In genomic region chrX:40719218-40719617, GRCh38 we compare ENCODE assay signal across 17 cellular contexts. TPM values are rescaled to one million over a fixed set of nuclear protein-coding genes. Genes with fewer than 3 reads are reported as not detected.
DNase-seq lines count a peak whose midpoint lies in the region; ATAC-seq and TF ChIP-seq lines count a peak whose summit lies in the region.
"Had no signal": no experiment of that assay in that cellular context is flagged by ENCODE, and none has a peak within 500 bp of the region (broad histone marks: within the 10 kb centered on the region; RNA-seq: fewer than 3 reads in every experiment).

No MANE protein-coding gene starts in this region.

- peak overlapping the region; percentile 33 for H3K27ac Mint-ChIP-seq in progenitor cell of endocrine pancreas
- no peak overlapping the region for H3K27ac Mint-ChIP-seq in stimulated activated memory B cell treated with anti-CD40 and anti-IgM and Interleukin-4, amounts not matched to agents 10 μg/mL and 1 μg/mL and 100 μg/mL, for 72 hours

- H3K4me1 Mint-ChIP-seq in progenitor cell of endocrine pancreas (ENCODE audit: low read depth), result peaks cover 2% of the 10 kb centered on the region
- peaks cover 28% of the 10 kb centered on the region for H3K4me1 Mint-ChIP-seq in stimulated activated memory B cell treated with anti-CD40 and anti-IgM and Interleukin-4, amounts not matched to agents 10 μg/mL and 1 μg/mL and 100 μg/mL, for 72 hours
- H3K4me1 Mint-ChIP-seq: neural crest cell had no signal

- H3K27me3 Mint-ChIP-seq in progenitor cell of endocrine pancreas, result no peaks in the 10 kb centered on the region
- H3K27me3 Mint-ChIP-seq in stimulated activated memory B cell treated with anti-CD40 and anti-IgM and Interleukin-4, amounts not matched to agents 10 μg/mL and 1 μg/mL and 100 μg/mL, for 72 hours, result no peaks in the 10 kb centered on the region
- H3K27me3 Mint-ChIP-seq: CD4-positive, CD25-positive, alpha-beta regulatory T cell had no signal

- H3K9me3 Mint-ChIP-seq in progenitor cell of endocrine pancreas (ENCODE audit: low read depth), result peaks cover 30% of the 10 kb centered on the region
- no peaks in the 10 kb centered on the region for H3K9me3 Mint-ChIP-seq in stimulated activated memory B cell treated with anti-CD40 and anti-IgM and Interleukin-4, amounts not matched to agents 10 μg/mL and 1 μg/mL and 100 μg/mL, for 72 hours

- no peak for ATAC-seq in stimulated activated memory B cell treated with anti-CD40 and anti-IgM and Interleukin-4, amounts not matched to agents 10 μg/mL and 1 μg/mL and 100 μg/mL, for 72 hours

- POLR2A ChIA-PET in RWPE1 (lab: Yijun Ruan, JAX; ENCODE audit: low non-redundant PET), result no interaction called here

- peaks cover 14% of the 10 kb centered on the region for H3K36me3 Mint-ChIP-seq in progenitor cell of endocrine pancreas (ENCODE audit: insufficient read depth)
- peaks cover 53% of the 10 kb centered on the region for H3K36me3 Mint-ChIP-seq in stimulated activated memory B cell treated with anti-CD40 and anti-IgM and Interleukin-4, amounts not matched to agents 10 μg/mL and 1 μg/mL and 100 μg/mL, for 72 hours

- no peak overlapping the region for H3K4me3 Mint-ChIP-seq in progenitor cell of endocrine pancreas (ENCODE audit: low read depth)
- H3K4me3 Mint-ChIP-seq in stimulated activated memory B cell treated with anti-CD40 and anti-IgM and Interleukin-4, amounts not matched to agents 10 μg/mL and 1 μg/mL and 100 μg/mL, for 72 hours, result no peak overlapping the region
- H3K4me3 Mint-ChIP-seq: neural crest cell had no signal

- peak; percentile 86 for DNase-seq in ELR (ENCODE audit: low read depth)
- peak; percentile 4 for DNase-seq in RWPE1 (ENCODE audit: low spot score)
- DNase-seq in epithelial cell of esophagus (ENCODE audit: low read depth), result peak; percentile 69
- DNase-seq in progenitor cell of endocrine pancreas (ENCODE audit: low spot score, unreplicated experiment), result no peak
- no peak for DNase-seq in NCI-H2171 (lab: John Stamatoyannopoulos, UW)
- no peak for DNase-seq in DMS 273 (lab: John Stamatoyannopoulos, UW; ENCODE audit: unreplicated experiment)
- DNase-seq: activated CD8-positive, alpha-beta memory T cell treated with anti-CD3 and anti-CD28 coated beads for 24 hours; CD4-positive, CD25-positive, alpha-beta regulatory T cell; MG63; NCI-H2029; NCI-H774; Peyer's patch; T-helper 1 cell had no signal

- H3K27ac ChIP-seq in RWPE1, result no peak overlapping the region
- H3K27ac ChIP-seq: ascending aorta, VCaP had no signal

- CTCF ChIA-PET in RWPE1 (lab: Yijun Ruan, JAX), result no interaction called here

- TF ChIP-seq CTCF in RWPE1 (conservative IDR thresholded peaks at IDR 0.05; ENCODE audit: low read depth) (no peak), epithelial cell of esophagus (IDR thresholded peaks at IDR 0.05; ENCODE audit: insufficient read depth, low read depth, low read length, missing control alignments) (no peak), progenitor cell of endocrine pancreas (IDR thresholded peaks at IDR 0.05; ENCODE audit: unreplicated experiment) (no peak)

- no peak overlapping the region for H3K4me3 ChIP-seq in epithelial cell of esophagus (ENCODE audit: low read length)
- H3K4me3 ChIP-seq: ascending aorta, MG63, Peyer's patch had no signal

RNA-seq across cellular contexts. Expression of gene MED14, which starts 16.1 kb away (rescaled TPM):
- total RNA-seq in progenitor cell of endocrine pancreas, result 58.2 and 61.8 TPM in 2 replicates

Comparison
In these comparisons a context has a peak if more than half of its experiments do, and no peak if none do; other contexts are left out.
1. DNase-seq: peak in ELR (single experiment), RWPE1 (single experiment) and epithelial cell of esophagus (single experiment); none in progenitor cell of endocrine pancreas (single experiment), NCI-H2171 (single experiment) and DMS 273 (single experiment).